In the genomic region with DNA sequence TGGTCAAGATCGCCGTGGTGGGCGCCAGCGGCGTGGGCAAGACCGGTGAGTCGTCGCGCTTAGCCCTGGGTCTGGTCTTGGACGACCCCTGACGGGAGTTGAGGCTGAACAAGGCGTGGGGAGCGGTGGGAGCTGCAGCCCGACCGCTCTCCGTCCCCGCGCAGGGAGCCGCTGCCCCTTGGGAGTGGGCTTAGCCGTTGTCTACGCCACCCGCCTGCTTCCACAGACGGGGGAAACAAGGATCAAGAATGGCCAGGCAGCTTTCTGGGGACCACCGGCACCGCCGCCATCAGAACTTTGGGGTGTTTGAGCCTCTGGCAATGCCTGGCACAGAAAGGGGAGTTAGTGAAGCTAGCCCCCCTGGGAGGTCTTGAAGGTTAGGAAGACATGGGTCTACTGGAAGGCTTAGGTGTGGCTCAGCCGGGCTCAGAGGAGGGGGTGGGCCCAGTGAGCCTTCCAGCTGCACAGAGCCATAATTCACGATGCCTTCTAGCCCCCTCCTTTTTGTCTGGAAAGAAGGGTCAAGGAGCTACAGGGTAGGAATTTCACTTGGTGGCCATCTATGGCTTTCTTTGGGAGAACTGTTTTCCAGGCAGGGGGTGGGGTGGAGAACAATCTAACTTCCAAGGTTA, we compare ENCODE assay signal across 8 cellular contexts. TPM values are rescaled to one million over a fixed set of nuclear protein-coding genes. Genes with fewer than 3 reads are reported as not detected.
DNase-seq lines count a peak whose midpoint lies in the region; ATAC-seq and TF ChIP-seq lines count a peak whose summit lies in the region.

No MANE protein-coding gene starts in this region.

- no TSS peak for BruUV-seq in PC-3 (replicated peaks; lab: Mats Ljungman, UMichigan)

- H3K36me3 ChIP-seq in GM06990 (ENCODE audit: control insufficient read depth, insufficient read depth, low read length) (no peaks in the 10 kb centered on the region), PC-3 (ENCODE audit: low read depth, low read length) (no peaks in the 10 kb centered on the region), esophagus squamous epithelium (peaks cover 0 to 7% (median 0%) of the 10 kb centered on the region in 3 donors), parathyroid adenoma (ENCODE audit: control insufficient read depth, insufficient read depth, low read length) (no peaks in the 10 kb centered on the region)

- WGBS in esophagus squamous epithelium, 2 donors: 17 to 46% methylated on average over 2 to 5 of the region's 28 CpGs

- H3K4me3 ChIP-seq in GM06990 (replicated peaks; ENCODE audit: low read depth, low read length) (peak overlapping the region; percentile 58), PC-3 (ENCODE audit: low read length) (peak overlapping the region; percentile 71), esophagus squamous epithelium (peak overlapping the region; percentile 57 to 76 (median 66)), parathyroid adenoma (ENCODE audit: low read depth, low read length) (peak overlapping the region; percentile 43)

- no peak for TF ChIP-seq POLR2A in esophagus squamous epithelium (IDR thresholded peaks at IDR 0.05)

- no peaks in the 10 kb centered on the region; the same call in 1 of the 2 replicates for H3K9me3 ChIP-seq in PC-3 (ENCODE audit: low read length)
- H3K9me3 ChIP-seq in esophagus squamous epithelium: peaks cover 0 to 10% (median 8%) of the 10 kb centered on the region in 3 donors
- no peaks in the 10 kb centered on the region for H3K9me3 ChIP-seq in parathyroid adenoma (ENCODE audit: control insufficient read depth, low read length)

- H3K27me3 ChIP-seq in GM06990 (replicated peaks; ENCODE audit: control insufficient read depth, insufficient read depth, low read length) (no peaks in the 10 kb centered on the region; the same call in 1 of the 2 replicates), PC-3 (ENCODE audit: low read length) (0 out of 2 replicates have a peak, but pooled peaks cover 6% of the 10 kb centered on the region), esophagus squamous epithelium (peaks cover 0 to 37% (median 0%) of the 10 kb centered on the region in 4 donors), parathyroid adenoma (ENCODE audit: control insufficient read depth, insufficient read depth, low read length) (no peaks in the 10 kb centered on the region)

- H3K9me2 ChIP-seq in PC-3 (replicated peaks; ENCODE audit: low read length): no peaks in the 10 kb centered on the region

- H3K9ac ChIP-seq in PC-3 (ENCODE audit: low read length) (peak overlapping the region; percentile 32; the same call in 1 of the 2 replicates), parathyroid adenoma (no peak overlapping the region)

- no peak for TF ChIP-seq CTCF in GM06990 (IDR thresholded peaks at IDR 0.05; ENCODE audit: insufficient read depth, low read length, poor library complexity, severe bottlenecking)
- no peak for TF ChIP-seq CTCF in PC-3 (conservative IDR thresholded peaks at IDR 0.05; ENCODE audit: low read depth, low read length)
- TF ChIP-seq CTCF in esophagus squamous epithelium (IDR thresholded peaks at IDR 0.05): no peak
- TF ChIP-seq CTCF in parathyroid adenoma (IDR thresholded peaks at IDR 0.05): no peak

- no peak for ATAC-seq in PC-3
- no peak for ATAC-seq in HG03196 (IDR thresholded peaks at IDR 0.05; ENCODE audit: unreplicated experiment)

- H3K4me2 ChIP-seq in PC-3 (ENCODE audit: low read length) (peak overlapping the region; percentile 85), parathyroid adenoma (ENCODE audit: low read length) (peak overlapping the region; percentile 82)

- no peaks in the 10 kb centered on the region for H4K20me1 ChIP-seq in PC-3 (ENCODE audit: low read length)

- H3K4me1 ChIP-seq in PC-3 (ENCODE audit: insufficient read depth, low read length) (peaks cover 5% of the 10 kb centered on the region), esophagus squamous epithelium (peaks cover 7 to 21% (median 14%) of the 10 kb centered on the region in 3 donors), parathyroid adenoma (no peaks in the 10 kb centered on the region)

- H2AFZ ChIP-seq in PC-3 (ENCODE audit: low read length): peak overlapping the region; percentile 98
- H2AFZ ChIP-seq in parathyroid adenoma: peak overlapping the region; percentile 78

- H3F3A ChIP-seq in PC-3 (ENCODE audit: low read length, unreplicated experiment): no peaks in the 10 kb centered on the region

- H3K79me2 ChIP-seq in PC-3 (ENCODE audit: low read length) (no peaks in the 10 kb centered on the region), parathyroid adenoma (no peaks in the 10 kb centered on the region)

- CTCF ChIA-PET in PC-3 (lab: Charles Lee): no interaction called here

- intact Hi-C loops in PC-3 (cut with micrococcal nuclease) (loop anchor here (1.0 kb wide), 1 partner anchor 140 kb away; no protein-coding TSS in a partner anchor), esophagus squamous epithelium (cut with DNase I) (loop anchor here (10.0 kb wide), 1 partner anchor 138 kb away; no protein-coding TSS in a partner anchor)

- H3K27ac ChIP-seq in PC-3 (ENCODE audit: low read length) (no peak overlapping the region), esophagus squamous epithelium (peak overlapping the region in 1 of 4 donors; percentile 80), parathyroid adenoma (no peak overlapping the region)

- no peak for DNase-seq in GM06990 (ENCODE audit: extremely low read depth, insufficient read length)
- no peak for DNase-seq in PC-3
- no peak for DNase-seq in esophagus squamous epithelium (lab: John Stamatoyannopoulos, UW)
- no peak for DNase-seq in AG20443 (ENCODE audit: low spot score)
- DNase-seq in stimulated activated CD4-positive, alpha-beta T cell treated with anti-CD3 and anti-CD28 coated beads, Interleukin-2, amount 100 ng/mL, for 24 hours: no peak
- DNase-seq in MV-4-11 (lab: John Stamatoyannopoulos, UW): no peak

- POLR2A ChIA-PET in PC-3 (lab: Charles Lee; ENCODE audit: unreplicated experiment): no interaction called here

RNA-seq across cellular contexts. Expression of a gene that starts 0.6 kb away (rescaled TPM):
- total RNA-seq in PC-3 (2014; rRNA removed): 0.07 and 2.1 TPM in 2 replicates
- under 1 TPM; 0.15 to 0.97 (median 0.83) TPM for total RNA-seq in esophagus squamous epithelium
